ENCODE assay signal across 20 cellular contexts in the genomic region with DNA sequence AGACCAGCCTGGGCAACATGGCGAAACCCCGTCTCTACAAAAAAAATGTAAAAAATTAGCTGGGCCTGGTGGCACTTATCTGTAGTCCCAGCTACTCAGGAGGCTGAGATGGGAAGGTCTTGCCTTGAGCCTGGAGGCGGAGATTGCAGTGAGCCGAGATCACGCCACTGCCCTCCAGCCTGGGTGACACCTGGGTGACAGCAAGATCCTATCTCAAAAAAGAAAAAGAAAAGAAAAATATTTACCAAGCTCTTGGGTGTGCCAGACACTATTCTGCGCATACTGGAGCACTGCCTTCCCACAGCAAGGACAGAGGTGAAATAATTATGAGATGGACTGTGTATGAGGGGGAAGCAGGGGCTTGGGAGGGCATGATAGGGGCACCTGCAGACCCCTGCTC. TPM values are rescaled to one million over a fixed set of nuclear protein-coding genes. Genes with fewer than 3 reads are reported as not detected.
A peak's percentile ranks its signal among the peaks of the same experiment; 100 is the strongest.
DNase-seq lines count a peak whose midpoint lies in the region; TF ChIP-seq lines count a peak whose summit lies in the region.
"Had no signal": no experiment of that assay in that cellular context is flagged by ENCODE, and none has a peak within 500 bp of the region (broad histone marks: within the 10 kb centered on the region; RNA-seq: fewer than 3 reads in every experiment).

No MANE protein-coding gene starts in this region.

- H4K91ac ChIP-seq in trophoblast cell (ENCODE audit: low read depth, low read length), result peak overlapping the region; percentile 68

- H2BK12ac ChIP-seq in trophoblast cell (ENCODE audit: low read length), result no peak overlapping the region

- H3K27me3 ChIP-seq in hepatocyte (no peaks in the 10 kb centered on the region), trophoblast cell (ENCODE audit: insufficient read depth, low read length) (no peaks in the 10 kb centered on the region), SJCRH30 (no peaks in the 10 kb centered on the region), brain microvascular endothelial cell (replicated peaks) (no peaks in the 10 kb centered on the region)
- H3K27me3 ChIP-seq: foreskin keratinocyte, thyroid gland had no signal

- no peak overlapping the region for H3K18ac ChIP-seq in trophoblast cell (ENCODE audit: low read length)

- in situ Hi-C loops in brain microvascular endothelial cell (cut with HindIII; ENCODE audit: low pct_ligation_motif_present, low sequenced_read_pairs), result no loop called here

- H3K4ac ChIP-seq in trophoblast cell (ENCODE audit: low read depth, low read length), result no peak overlapping the region

- H3K27ac ChIP-seq in 22Rv1 (peak overlapping the region; percentile 44), hepatocyte (peak overlapping the region; percentile 98), trophoblast cell (ENCODE audit: low read depth, low read length) (peak overlapping the region; percentile 61), SJCRH30 (no peak overlapping the region), brain microvascular endothelial cell (no peak overlapping the region)
- H3K27ac ChIP-seq: foreskin keratinocyte, RWPE1, thyroid gland had no signal

- peak overlapping the region; percentile 55 for H3K4me2 ChIP-seq in hepatocyte
- peak overlapping the region; percentile 32 for H3K4me2 ChIP-seq in trophoblast cell (ENCODE audit: low read length)

- H2BK120ac ChIP-seq in trophoblast cell (ENCODE audit: insufficient read depth, low read length, poor library complexity), result peak overlapping the region; percentile 6

- peaks cover 4% of the 10 kb centered on the region for H3K79me1 ChIP-seq in trophoblast cell (ENCODE audit: low read length)

- DNase-seq in HUDEP-2 (lab: John Stamatoyannopoulos, UW; ENCODE audit: unreplicated experiment in 76 of 76) (peak in 39 of 76 experiments; percentile 4 to 66 (median 30)), hepatocyte (ENCODE audit: low spot score) (peak; percentile 72), trophoblast cell (peak; percentile 66 to 82), SJCRH30 (no peak), hepatic stellate cell (ENCODE audit: low spot score) (no peak), NCI-H187 treated with DMSO at 0.1 percent for 48 hours (lab: John Stamatoyannopoulos, UW) (no peak), brain microvascular endothelial cell (no peak)
- DNase-seq: activated CD4-positive, alpha-beta T cell treated with anti-CD3 and anti-CD28 coated beads, Interleukin-2, amount 50 U/mL, for 1 hour; activated naive CD4-positive, alpha-beta T cell treated with anti-CD3 and anti-CD28 coated beads, Interleukin-2, amount 50 U/mL, for 16 hours; dermis blood vessel endothelial cell; foreskin keratinocyte; naive B cell; NCI-H1048; NCI-H2081; NCI-H510A; stimulated activated CD4-positive, alpha-beta T cell treated with anti-CD3 and anti-CD28 coated beads, Interleukin-12 subunit alpha, Interleukin-12 subunit beta, amount 100 ng/mL, for 4 hours; thyroid gland had no signal

- TF ChIP-seq CTCF in 22Rv1 (IDR thresholded peaks at IDR 0.05) (no peak), hepatocyte (IDR thresholded peaks at IDR 0.05; ENCODE audit: poor library complexity) (no peak), brain microvascular endothelial cell (IDR thresholded peaks at IDR 0.05; ENCODE audit: low read depth, low read length, missing control alignments) (no peak)

- H2BK5ac ChIP-seq in trophoblast cell (ENCODE audit: low read depth, low read length, poor library complexity), result peak overlapping the region; percentile 55

- no peak overlapping the region for H4K8ac ChIP-seq in trophoblast cell (ENCODE audit: low read depth, low read length)

- H3K9ac ChIP-seq in trophoblast cell (ENCODE audit: low read length), result peak overlapping the region; percentile 29

- WGBS in hepatocyte (ENCODE audit: low lambda C conversion rate, missing lambda C conversion rate), result 72% methylated on average over 6 of the region's 6 CpGs
- no CpG with 5 or more reads among the region's 6 CpGs for WGBS in trophoblast cell (ENCODE audit: extremely low coverage, insufficient coverage, insufficient read length)

- H3K36me3 ChIP-seq in hepatocyte (replicated peaks; ENCODE audit: insufficient read depth, low read depth) (no peaks in the 10 kb centered on the region), trophoblast cell (ENCODE audit: control insufficient read depth in 1 of 2, insufficient read depth in 2 of 2, low read length in 2 of 2) (peaks cover 31 to 36% of the 10 kb centered on the region in 2 experiments), SJCRH30 (peaks cover 40% of the 10 kb centered on the region), brain microvascular endothelial cell (replicated peaks) (peaks cover 41% of the 10 kb centered on the region)

- H2AFZ ChIP-seq in hepatocyte (no peak overlapping the region), trophoblast cell (ENCODE audit: insufficient read depth, low read length, poor library complexity) (no peak overlapping the region)

- no peaks in the 10 kb centered on the region for H3K9me2 ChIP-seq in hepatocyte (replicated peaks; ENCODE audit: insufficient read depth)

- no peak overlapping the region for H3K23ac ChIP-seq in trophoblast cell (ENCODE audit: low read length)

- H2AK5ac ChIP-seq in trophoblast cell (ENCODE audit: low read length), result no peak overlapping the region

- H3K79me2 ChIP-seq in hepatocyte, result peaks cover 9% of the 10 kb centered on the region
- no peaks in the 10 kb centered on the region for H3K79me2 ChIP-seq in trophoblast cell (ENCODE audit: control insufficient read depth, insufficient read depth, low read length, poor library complexity)

- no peaks in the 10 kb centered on the region for H4K20me1 ChIP-seq in hepatocyte (ENCODE audit: insufficient read depth, poor library complexity, severe bottlenecking)

- H3K4me1 ChIP-seq in hepatocyte (ENCODE audit: insufficient read depth), result peaks cover 50% of the 10 kb centered on the region
- peaks cover 10 to 18% of the 10 kb centered on the region in 2 experiments for H3K4me1 ChIP-seq in trophoblast cell (ENCODE audit: control insufficient read depth in 1 of 2, insufficient read depth in 2 of 2, low read length in 2 of 2)
- no peaks in the 10 kb centered on the region for H3K4me1 ChIP-seq in SJCRH30
- H3K4me1 ChIP-seq: foreskin keratinocyte, thyroid gland had no signal

- H3K4me3 ChIP-seq in hepatocyte (no peak overlapping the region), trophoblast cell (ENCODE audit: low read depth, low read length) (no peak overlapping the region), SJCRH30 (no peak overlapping the region), brain microvascular endothelial cell (ENCODE audit: low read depth, low read length) (no peak overlapping the region)
- H3K4me3 ChIP-seq: K562, thyroid gland had no signal

- H3K9me3 ChIP-seq in hepatocyte (ENCODE audit: low read depth) (no peaks in the 10 kb centered on the region), trophoblast cell (ENCODE audit: insufficient read depth, low read depth, low read length) (peaks cover 2% of the 10 kb centered on the region), SJCRH30 (replicated peaks) (no peaks in the 10 kb centered on the region)
- H3K9me3 ChIP-seq: thyroid gland had no signal

- no peak overlapping the region for H3K14ac ChIP-seq in trophoblast cell (ENCODE audit: low read length)

- no peak overlapping the region for H4K12ac ChIP-seq in trophoblast cell (ENCODE audit: low read depth, low read length)

RNA-seq across cellular contexts. Expression of a gene that starts 19.6 kb away (rescaled TPM):
- 81.4 and 87.3 TPM in 2 replicates for total RNA-seq in hepatocyte
- polyA plus RNA-seq in hepatocyte, result 39.4 and 42.0 TPM in 2 replicates
- polyA plus RNA-seq in trophoblast cell (2013), result 25.0 and 25.5 TPM in 2 replicates
- 63.0 and 66.6 TPM in 2 replicates for total RNA-seq in SJCRH30 (2014; rRNA removed; shearing (Covaris generic))

RNA-seq across cellular contexts. Expression of a gene that starts 19.8 kb away (rescaled TPM):
- total RNA-seq in hepatocyte, result 41.1 and 44.6 TPM in 2 replicates
- 31.7 and 39.7 TPM in 2 replicates for polyA plus RNA-seq in hepatocyte
- polyA plus RNA-seq in trophoblast cell (2013), result 20.8 and 21.5 TPM in 2 replicates
- 19.7 and 21.5 TPM in 2 replicates for total RNA-seq in SJCRH30 (2014; rRNA removed; shearing (Covaris generic))

RNA-seq across cellular contexts. Expression of a gene that starts 50.1 kb away (rescaled TPM):
- 31.2 and 32.0 TPM in 2 replicates for total RNA-seq in hepatocyte
- polyA plus RNA-seq in hepatocyte, result 9.1 and 11.7 TPM in 2 replicates
- 17.9 TPM in 2 replicates for polyA plus RNA-seq in trophoblast cell (2013)
- total RNA-seq in SJCRH30 (2014; rRNA removed; shearing (Covaris generic)), result 18.6 and 19.6 TPM in 2 replicates

Comparison
In these comparisons a context has a peak if more than half of its experiments do, and no peak if none do; other contexts are left out.
1. H3K27ac ChIP-seq: peak in 22Rv1 (single experiment), hepatocyte (single experiment) and trophoblast cell (single experiment); none in SJCRH30 (single experiment) and brain microvascular endothelial cell (single experiment).
2. DNase-seq: peak in HUDEP-2 (39 of 76), hepatocyte (single experiment) and trophoblast cell (2 of 2); none in SJCRH30 (0 of 2), hepatic stellate cell (single experiment), NCI-H187 treated with DMSO at 0.1 percent for 48 hours (single experiment) and brain microvascular endothelial cell (single experiment).